In the genomic region with DNA sequence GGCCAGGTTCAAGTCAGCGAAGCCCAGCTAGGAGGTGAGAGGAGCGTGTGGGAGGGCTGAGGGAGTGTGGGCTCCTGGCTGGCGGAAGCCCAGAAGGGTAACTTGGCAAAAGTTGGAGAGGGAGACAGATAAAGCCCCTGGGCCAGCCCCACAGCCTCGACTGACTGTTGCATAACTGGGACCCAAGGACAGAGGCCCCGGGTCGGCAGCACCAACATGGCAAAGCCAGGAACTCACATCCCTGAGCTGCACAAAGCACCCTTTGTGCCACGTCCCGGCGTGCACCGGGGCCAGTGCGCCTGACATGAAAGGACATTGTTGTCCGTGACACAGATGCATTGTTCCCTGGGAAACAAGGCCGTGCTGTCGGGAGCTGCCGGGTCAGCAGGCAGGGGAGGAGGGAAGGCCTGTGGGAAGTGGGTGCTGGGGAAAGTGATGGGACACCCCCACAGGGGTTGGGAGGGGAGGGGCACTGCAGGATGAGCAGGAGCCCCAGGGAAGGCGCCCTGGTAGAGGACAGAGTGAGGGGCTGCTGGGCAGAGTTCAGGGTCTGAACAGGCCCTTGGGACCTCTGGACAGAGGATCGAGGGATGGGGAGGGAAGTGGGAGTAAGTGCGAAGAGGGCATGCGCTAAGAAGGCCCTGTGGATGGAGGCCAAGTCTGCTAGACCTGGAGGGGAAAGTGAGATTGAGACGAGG, we compare ENCODE assay signal across 1 cellular context.
A peak's percentile ranks its signal among the peaks of the same experiment; 100 is the strongest.
TF ChIP-seq lines count a peak whose summit lies in the region.

No MANE protein-coding gene starts in this region.

TF ChIP-seq in HepG2, 621 proteins besides CTCF, POLR2A, EP300 and RAD21 (continued from another document and continues in another):
- TF ChIP-seq PHF20 (CRISPR knock-in tag; IDR thresholded peaks at IDR 0.05): peak; percentile 62; the same call in 1 of the 2 replicates
- TF ChIP-seq ZNF605 (CRISPR knock-in tag; IDR thresholded peaks at IDR 0.05): no peak; the same call in 1 of the 2 replicates
- TF ChIP-seq SRF (IDR thresholded peaks at IDR 0.05; ENCODE audit: low read depth, low read length): peak; percentile 47; the same call in 1 of the 2 replicates
- peak; percentile 58; the same call in 1 of the 2 replicates for TF ChIP-seq ZNF775 (CRISPR knock-in tag; IDR thresholded peaks at IDR 0.05; ENCODE audit: borderline replicate concordance)
- TF ChIP-seq ZBTB1 (CRISPR knock-in tag; IDR thresholded peaks at IDR 0.05; ENCODE audit: borderline replicate concordance): no peak
- TF ChIP-seq, protein P1, sequence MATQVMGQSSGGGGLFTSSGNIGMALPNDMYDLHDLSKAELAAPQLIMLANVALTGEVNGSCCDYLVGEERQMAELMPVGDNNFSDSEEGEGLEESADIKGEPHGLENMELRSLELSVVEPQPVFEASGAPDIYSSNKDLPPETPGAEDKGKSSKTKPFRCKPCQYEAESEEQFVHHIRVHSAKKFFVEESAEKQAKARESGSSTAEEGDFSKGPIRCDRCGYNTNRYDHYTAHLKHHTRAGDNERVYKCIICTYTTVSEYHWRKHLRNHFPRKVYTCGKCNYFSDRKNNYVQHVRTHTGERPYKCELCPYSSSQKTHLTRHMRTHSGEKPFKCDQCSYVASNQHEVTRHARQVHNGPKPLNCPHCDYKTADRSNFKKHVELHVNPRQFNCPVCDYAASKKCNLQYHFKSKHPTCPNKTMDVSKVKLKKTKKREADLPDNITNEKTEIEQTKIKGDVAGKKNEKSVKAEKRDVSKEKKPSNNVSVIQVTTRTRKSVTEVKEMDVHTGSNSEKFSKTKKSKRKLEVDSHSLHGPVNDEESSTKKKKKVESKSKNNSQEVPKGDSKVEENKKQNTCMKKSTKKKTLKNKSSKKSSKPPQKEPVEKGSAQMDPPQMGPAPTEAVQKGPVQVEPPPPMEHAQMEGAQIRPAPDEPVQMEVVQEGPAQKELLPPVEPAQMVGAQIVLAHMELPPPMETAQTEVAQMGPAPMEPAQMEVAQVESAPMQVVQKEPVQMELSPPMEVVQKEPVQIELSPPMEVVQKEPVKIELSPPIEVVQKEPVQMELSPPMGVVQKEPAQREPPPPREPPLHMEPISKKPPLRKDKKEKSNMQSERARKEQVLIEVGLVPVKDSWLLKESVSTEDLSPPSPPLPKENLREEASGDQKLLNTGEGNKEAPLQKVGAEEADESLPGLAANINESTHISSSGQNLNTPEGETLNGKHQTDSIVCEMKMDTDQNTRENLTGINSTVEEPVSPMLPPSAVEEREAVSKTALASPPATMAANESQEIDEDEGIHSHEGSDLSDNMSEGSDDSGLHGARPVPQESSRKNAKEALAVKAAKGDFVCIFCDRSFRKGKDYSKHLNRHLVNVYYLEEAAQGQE (IDR thresholded peaks at IDR 0.05; ENCODE audit: borderline replicate concordance in 1 of 2, low read depth in 1 of 2, low read length in 2 of 2): 0 out of 4 replicates have a peak, but pooled peaks of 1 of the 2 experiments have one; percentile 22
- TF ChIP-seq SMARCE1 (IDR thresholded peaks at IDR 0.05; ENCODE audit: borderline replicate concordance): no peak
- TF ChIP-seq TMF1 (CRISPR knock-in tag; IDR thresholded peaks at IDR 0.05; ENCODE audit: low read depth): no peak
- TF ChIP-seq NFYC (CRISPR knock-in tag; IDR thresholded peaks at IDR 0.05): no peak; the same call in 1 of the 2 replicates
- TF ChIP-seq ESRRA (CRISPR knock-in tag; IDR thresholded peaks at IDR 0.05; ENCODE audit: low read depth): peak; percentile 76; the same call in 1 of the 2 replicates
- TF ChIP-seq, protein P2, sequence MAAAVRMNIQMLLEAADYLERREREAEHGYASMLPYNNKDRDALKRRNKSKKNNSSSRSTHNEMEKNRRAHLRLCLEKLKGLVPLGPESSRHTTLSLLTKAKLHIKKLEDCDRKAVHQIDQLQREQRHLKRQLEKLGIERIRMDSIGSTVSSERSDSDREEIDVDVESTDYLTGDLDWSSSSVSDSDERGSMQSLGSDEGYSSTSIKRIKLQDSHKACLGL (CRISPR knock-in tag; IDR thresholded peaks at IDR 0.05): peak; percentile 64
- peak; percentile 67; the same call in 1 of the 2 replicates for TF ChIP-seq ZNF878 (CRISPR knock-in tag; IDR thresholded peaks at IDR 0.05)
- no peak for TF ChIP-seq ZNF30 (CRISPR knock-in tag; IDR thresholded peaks at IDR 0.05)
- peak; percentile 75; the same call in 1 of the 2 replicates for TF ChIP-seq ATF7-NPFF (CRISPR knock-in tag; IDR thresholded peaks at IDR 0.05; ENCODE audit: low read depth)
- TF ChIP-seq CREB1 (IDR thresholded peaks at IDR 0.05): peak; percentile 69
- TF ChIP-seq CREB1 (CRISPR knock-in tag; IDR thresholded peaks at IDR 0.05): no peak
- peak; percentile 47; the same call in 1 of the 2 replicates for TF ChIP-seq KMT2B (CRISPR knock-in tag; IDR thresholded peaks at IDR 0.05)
- TF ChIP-seq ISL2 (CRISPR knock-in tag; IDR thresholded peaks at IDR 0.05): peak; percentile 75
- no peak; the same call in 1 of the 2 replicates for TF ChIP-seq ZNF629 (CRISPR knock-in tag; conservative IDR thresholded peaks at IDR 0.05)
- no peak for TF ChIP-seq ZNF777 (CRISPR knock-in tag; IDR thresholded peaks at IDR 0.05)
- peak; percentile 38; the same call in 1 of the 2 replicates for TF ChIP-seq ZNF556 (CRISPR knock-in tag; IDR thresholded peaks at IDR 0.05; ENCODE audit: borderline replicate concordance)
- no peak; the same call in 1 of the 2 replicates for TF ChIP-seq ATF1 (CRISPR knock-in tag; IDR thresholded peaks at IDR 0.05)
- TF ChIP-seq ZNF562 (CRISPR knock-in tag; IDR thresholded peaks at IDR 0.05; ENCODE audit: borderline replicate concordance): no peak
- TF ChIP-seq ZNF768 (CRISPR knock-in tag; IDR thresholded peaks at IDR 0.05): no peak; the same call in 1 of the 2 replicates
- TF ChIP-seq CBX1 (IDR thresholded peaks at IDR 0.05; ENCODE audit: low read depth): no peak
- TF ChIP-seq ZNF558 (CRISPR knock-in tag; IDR thresholded peaks at IDR 0.05; ENCODE audit: borderline replicate concordance): 0 out of 2 replicates have a peak, but pooled peaks have one; percentile 60
- TF ChIP-seq ZNF17 (CRISPR knock-in tag; IDR thresholded peaks at IDR 0.05): no peak
- TF ChIP-seq, protein P3, sequence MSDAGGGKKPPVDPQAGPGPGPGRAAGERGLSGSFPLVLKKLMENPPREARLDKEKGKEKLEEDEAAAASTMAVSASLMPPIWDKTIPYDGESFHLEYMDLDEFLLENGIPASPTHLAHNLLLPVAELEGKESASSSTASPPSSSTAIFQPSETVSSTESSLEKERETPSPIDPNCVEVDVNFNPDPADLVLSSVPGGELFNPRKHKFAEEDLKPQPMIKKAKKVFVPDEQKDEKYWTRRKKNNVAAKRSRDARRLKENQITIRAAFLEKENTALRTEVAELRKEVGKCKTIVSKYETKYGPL (CRISPR knock-in tag; IDR thresholded peaks at IDR 0.05): peak; percentile 100
- 0 out of 2 replicates have a peak, but pooled peaks have one; percentile 24 for TF ChIP-seq ZNF160 (CRISPR knock-in tag; IDR thresholded peaks at IDR 0.05)
- TF ChIP-seq SIX1 (CRISPR knock-in tag; IDR thresholded peaks at IDR 0.05; ENCODE audit: borderline replicate concordance): no peak
- no peak for TF ChIP-seq ATAD3A (CRISPR knock-in tag; IDR thresholded peaks at IDR 0.05)
- TF ChIP-seq ZFX (CRISPR knock-in tag; IDR thresholded peaks at IDR 0.05; ENCODE audit: low read depth): peak; percentile 96
- TF ChIP-seq ZNF431 (CRISPR knock-in tag; IDR thresholded peaks at IDR 0.05; ENCODE audit: borderline replicate concordance, low read depth): peak; percentile 51
- no peak for TF ChIP-seq KAT2B (IDR thresholded peaks at IDR 0.05; ENCODE audit: borderline replicate concordance, low read depth, low read length)
- TF ChIP-seq ZNF709 (CRISPR knock-in tag; IDR thresholded peaks at IDR 0.05): peak; percentile 88
- TF ChIP-seq ZFP62 (CRISPR knock-in tag; IDR thresholded peaks at IDR 0.05): no peak
- TF ChIP-seq, protein P4, sequence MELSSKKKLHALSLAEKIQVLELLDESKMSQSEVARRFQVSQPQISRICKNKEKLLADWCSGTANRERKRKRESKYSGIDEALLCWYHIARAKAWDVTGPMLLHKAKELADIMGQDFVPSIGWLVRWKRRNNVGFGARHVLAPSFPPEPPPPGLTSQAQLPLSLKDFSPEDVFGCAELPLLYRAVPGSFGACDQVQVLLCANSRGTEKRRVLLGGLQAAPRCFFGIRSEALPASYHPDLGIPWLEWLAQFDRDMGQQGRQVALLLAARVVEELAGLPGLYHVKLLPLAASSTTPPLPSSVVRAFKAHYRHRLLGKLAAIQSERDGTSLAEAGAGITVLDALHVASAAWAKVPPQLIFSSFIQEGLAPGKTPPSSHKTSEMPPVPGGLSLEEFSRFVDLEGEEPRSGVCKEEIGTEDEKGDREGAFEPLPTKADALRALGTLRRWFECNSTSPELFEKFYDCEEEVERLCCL (CRISPR knock-in tag; IDR thresholded peaks at IDR 0.05; ENCODE audit: borderline replicate concordance): no peak
- peak; percentile 82 for TF ChIP-seq ZFY (CRISPR knock-in tag; IDR thresholded peaks at IDR 0.05)
- TF ChIP-seq POLR2AphosphoS2 (IDR thresholded peaks at IDR 0.05; ENCODE audit: low read depth, low read length): no peak
- no peak; the same call in 1 of the 2 replicates for TF ChIP-seq ARID2 (CRISPR knock-in tag; IDR thresholded peaks at IDR 0.05; ENCODE audit: borderline replicate concordance)
- TF ChIP-seq, protein P5, sequence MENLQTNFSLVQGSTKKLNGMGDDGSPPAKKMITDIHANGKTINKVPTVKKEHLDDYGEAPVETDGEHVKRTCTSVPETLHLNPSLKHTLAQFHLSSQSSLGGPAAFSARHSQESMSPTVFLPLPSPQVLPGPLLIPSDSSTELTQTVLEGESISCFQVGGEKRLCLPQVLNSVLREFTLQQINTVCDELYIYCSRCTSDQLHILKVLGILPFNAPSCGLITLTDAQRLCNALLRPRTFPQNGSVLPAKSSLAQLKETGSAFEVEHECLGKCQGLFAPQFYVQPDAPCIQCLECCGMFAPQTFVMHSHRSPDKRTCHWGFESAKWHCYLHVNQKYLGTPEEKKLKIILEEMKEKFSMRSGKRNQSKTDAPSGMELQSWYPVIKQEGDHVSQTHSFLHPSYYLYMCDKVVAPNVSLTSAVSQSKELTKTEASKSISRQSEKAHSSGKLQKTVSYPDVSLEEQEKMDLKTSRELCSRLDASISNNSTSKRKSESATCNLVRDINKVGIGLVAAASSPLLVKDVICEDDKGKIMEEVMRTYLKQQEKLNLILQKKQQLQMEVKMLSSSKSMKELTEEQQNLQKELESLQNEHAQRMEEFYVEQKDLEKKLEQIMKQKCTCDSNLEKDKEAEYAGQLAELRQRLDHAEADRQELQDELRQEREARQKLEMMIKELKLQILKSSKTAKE (CRISPR knock-in tag; IDR thresholded peaks at IDR 0.05; ENCODE audit: borderline replicate concordance): peak; percentile 97
- no peak for TF ChIP-seq ZNF484 (CRISPR knock-in tag; IDR thresholded peaks at IDR 0.05; ENCODE audit: borderline replicate concordance, low read depth)
- TF ChIP-seq ZNF776 (CRISPR knock-in tag; IDR thresholded peaks at IDR 0.05): no peak
- TF ChIP-seq, protein P6, sequence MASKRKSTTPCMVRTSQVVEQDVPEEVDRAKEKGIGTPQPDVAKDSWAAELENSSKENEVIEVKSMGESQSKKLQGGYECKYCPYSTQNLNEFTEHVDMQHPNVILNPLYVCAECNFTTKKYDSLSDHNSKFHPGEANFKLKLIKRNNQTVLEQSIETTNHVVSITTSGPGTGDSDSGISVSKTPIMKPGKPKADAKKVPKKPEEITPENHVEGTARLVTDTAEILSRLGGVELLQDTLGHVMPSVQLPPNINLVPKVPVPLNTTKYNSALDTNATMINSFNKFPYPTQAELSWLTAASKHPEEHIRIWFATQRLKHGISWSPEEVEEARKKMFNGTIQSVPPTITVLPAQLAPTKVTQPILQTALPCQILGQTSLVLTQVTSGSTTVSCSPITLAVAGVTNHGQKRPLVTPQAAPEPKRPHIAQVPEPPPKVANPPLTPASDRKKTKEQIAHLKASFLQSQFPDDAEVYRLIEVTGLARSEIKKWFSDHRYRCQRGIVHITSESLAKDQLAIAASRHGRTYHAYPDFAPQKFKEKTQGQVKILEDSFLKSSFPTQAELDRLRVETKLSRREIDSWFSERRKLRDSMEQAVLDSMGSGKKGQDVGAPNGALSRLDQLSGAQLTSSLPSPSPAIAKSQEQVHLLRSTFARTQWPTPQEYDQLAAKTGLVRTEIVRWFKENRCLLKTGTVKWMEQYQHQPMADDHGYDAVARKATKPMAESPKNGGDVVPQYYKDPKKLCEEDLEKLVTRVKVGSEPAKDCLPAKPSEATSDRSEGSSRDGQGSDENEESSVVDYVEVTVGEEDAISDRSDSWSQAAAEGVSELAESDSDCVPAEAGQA (IDR thresholded peaks at IDR 0.05; ENCODE audit: low read depth): peak; percentile 46; the same call in 1 of the 2 replicates
- TF ChIP-seq, protein P6 (CRISPR knock-in tag; IDR thresholded peaks at IDR 0.05; ENCODE audit: borderline replicate concordance): no peak
- peak; percentile 88 for TF ChIP-seq XRCC5 (optimal IDR thresholded peaks at IDR 0.05; ENCODE audit: low read length)
- no peak for TF ChIP-seq ZNF737 (CRISPR knock-in tag; IDR thresholded peaks at IDR 0.05; ENCODE audit: borderline replicate concordance)
- TF ChIP-seq ZFP37 (CRISPR knock-in tag; IDR thresholded peaks at IDR 0.05; ENCODE audit: borderline replicate concordance): no peak
- TF ChIP-seq NFIC (IDR thresholded peaks at IDR 0.05; ENCODE audit: low read length): no peak
- TF ChIP-seq TSC22D2 (CRISPR knock-in tag; IDR thresholded peaks at IDR 0.05; ENCODE audit: borderline replicate concordance): peak; percentile 42; the same call in 1 of the 2 replicates
- no peak; the same call in 1 of the 2 replicates for TF ChIP-seq ETV6 (CRISPR knock-in tag; conservative IDR thresholded peaks at IDR 0.05)
- no peak for TF ChIP-seq NFKBIZ (CRISPR knock-in tag; IDR thresholded peaks at IDR 0.05)
- no peak for TF ChIP-seq SP1 (IDR thresholded peaks at IDR 0.05)
- 0 out of 2 replicates have a peak, but pooled peaks have one; percentile 41 for TF ChIP-seq SP1 (CRISPR knock-in tag; IDR thresholded peaks at IDR 0.05)
- no peak for TF ChIP-seq SP140L (CRISPR knock-in tag; IDR thresholded peaks at IDR 0.05; ENCODE audit: borderline replicate concordance)
